In genomic region chr17:71936977-71937376, GRCh38 we compare ENCODE assay signal across 15 cellular contexts.
"Had no signal": no experiment of that assay in that cellular context is flagged by ENCODE, and none has a peak within 500 bp of the region (broad histone marks: within the 10 kb centered on the region; RNA-seq: fewer than 3 reads in every experiment).

No MANE protein-coding gene starts in this region.

- H3K27ac ChIP-seq: esophagus squamous epithelium, prostate gland, right lobe of liver, upper lobe of right lung, WERI-Rb-1 had no signal

- H3K27me3 Mint-ChIP-seq: activated CD8-positive, alpha-beta T cell treated with anti-CD3 and anti-CD28 coated beads for 36 hours; stimulated activated naive CD8-positive, alpha-beta T cell treated with anti-CD3 and anti-CD28 coated beads, Interleukin-15, amount 100 ng/mL, for 72 hours; T-helper 17 cell had no signal

- H3K4me1 ChIP-seq: esophagus squamous epithelium, right lobe of liver, upper lobe of right lung had no signal

- H3K4me3 ChIP-seq: esophagus squamous epithelium, prostate gland, right lobe of liver, upper lobe of right lung had no signal

- H3K4me1 Mint-ChIP-seq: stimulated activated naive CD8-positive, alpha-beta T cell treated with anti-CD3 and anti-CD28 coated beads, Interleukin-15, amount 100 ng/mL, for 72 hours; T-helper 17 cell had no signal

- DNase-seq: activated CD4-positive, alpha-beta T cell treated with anti-CD3 and anti-CD28 coated beads for 4 hours; activated CD8-positive, alpha-beta T cell treated with anti-CD3 and anti-CD28 coated beads for 36 hours; activated effector memory CD4-positive, alpha-beta T cell treated with anti-CD3 and anti-CD28 coated beads, Interleukin-2, amount 50 U/mL, for 16 hours; activated T-cell treated with anti-CD3 and anti-CD28 coated beads, Interleukin-2, amount 50 U/mL, for 4 hours; caudate nucleus; esophagus squamous epithelium; hippocampal formation; nephron progenitor cell; right lobe of liver; stimulated activated naive CD8-positive, alpha-beta T cell treated with anti-CD3 and anti-CD28 coated beads, Interleukin-15, amount 100 ng/mL, for 72 hours; T-helper 17 cell; upper lobe of right lung; WERI-Rb-1 had no signal

- H3K9me3 Mint-ChIP-seq: activated CD8-positive, alpha-beta T cell treated with anti-CD3 and anti-CD28 coated beads for 36 hours; activated naive CD4-positive, alpha-beta T cell treated with anti-CD3 and anti-CD28 coated beads, Interleukin-2, amount 50 U/mL, for 72 hours; activated T-cell treated with anti-CD3 and anti-CD28 coated beads, Interleukin-2, amount 50 U/mL, for 4 hours; nephron progenitor cell; stimulated activated naive CD8-positive, alpha-beta T cell treated with anti-CD3 and anti-CD28 coated beads, Interleukin-15, amount 100 ng/mL, for 72 hours had no signal

- H3K36me3 Mint-ChIP-seq: activated naive CD4-positive, alpha-beta T cell treated with anti-CD3 and anti-CD28 coated beads, Interleukin-2, amount 50 U/mL, for 72 hours had no signal

- H3K27ac Mint-ChIP-seq: activated CD8-positive, alpha-beta T cell treated with anti-CD3 and anti-CD28 coated beads for 36 hours; activated naive CD4-positive, alpha-beta T cell treated with anti-CD3 and anti-CD28 coated beads, Interleukin-2, amount 50 U/mL, for 72 hours; nephron progenitor cell; stimulated activated naive CD8-positive, alpha-beta T cell treated with anti-CD3 and anti-CD28 coated beads, Interleukin-15, amount 100 ng/mL, for 72 hours; T-helper 17 cell had no signal

- H3K27me3 ChIP-seq: esophagus squamous epithelium, right lobe of liver, upper lobe of right lung had no signal

- H3K9me3 ChIP-seq: esophagus squamous epithelium, prostate gland, right lobe of liver, upper lobe of right lung had no signal

- H3K4me3 Mint-ChIP-seq: activated CD8-positive, alpha-beta T cell treated with anti-CD3 and anti-CD28 coated beads for 36 hours; activated T-cell treated with anti-CD3 and anti-CD28 coated beads, Interleukin-2, amount 50 U/mL, for 4 hours; nephron progenitor cell; stimulated activated naive CD8-positive, alpha-beta T cell treated with anti-CD3 and anti-CD28 coated beads, Interleukin-15, amount 100 ng/mL, for 72 hours; T-helper 17 cell had no signal

- H3K36me3 ChIP-seq: esophagus squamous epithelium, prostate gland, right lobe of liver, upper lobe of right lung, WERI-Rb-1 had no signal
